ENCODE assay signal across 12 cellular contexts in genomic region chr4:113080050-113080449, GRCh38. TPM values are rescaled to one million over a fixed set of nuclear protein-coding genes. Genes with fewer than 3 reads are reported as not detected.
DNase-seq lines count a peak whose midpoint lies in the region; ATAC-seq, FAIRE-seq and TF ChIP-seq lines count a peak whose summit lies in the region.
"Had no signal": no experiment of that assay in that cellular context is flagged by ENCODE, and none has a peak within 500 bp of the region (broad histone marks: within the 10 kb centered on the region; RNA-seq: fewer than 3 reads in every experiment).

No MANE protein-coding gene starts in this region.

- H3K36me3 Mint-ChIP-seq in CD8-positive, alpha-beta T cell, result no peaks in the 10 kb centered on the region

- POLR2A ChIA-PET in CD8-positive, alpha-beta T cell (lab: Charles Lee), result no interaction called here

- H3K4me1 Mint-ChIP-seq in CD8-positive, alpha-beta T cell (ENCODE audit: low read depth), result no peaks in the 10 kb centered on the region

- H3K4me3 ChIP-seq in CD8-positive, alpha-beta T cell (ENCODE audit: low read depth, low read length), result no peak overlapping the region
- no peak overlapping the region for H3K4me3 ChIP-seq in lower lobe of right lung
- H3K4me3 ChIP-seq: MG63, psoas muscle had no signal

- H3K9me3 Mint-ChIP-seq in CD8-positive, alpha-beta T cell, result no peaks in the 10 kb centered on the region

- no peak for TF ChIP-seq CTCF in CD8-positive, alpha-beta T cell (IDR thresholded peaks at IDR 0.05)
- no peak for TF ChIP-seq CTCF in lower lobe of right lung (IDR thresholded peaks at IDR 0.05)

- no peaks in the 10 kb centered on the region for H3K27me3 ChIP-seq in CD8-positive, alpha-beta T cell (ENCODE audit: insufficient read depth, low read length)
- H3K27me3 ChIP-seq in lower lobe of right lung (ENCODE audit: low read depth), result no peaks in the 10 kb centered on the region
- H3K27me3 ChIP-seq: MG63 had no signal

- CTCF ChIA-PET in CD8-positive, alpha-beta T cell (lab: Charles Lee), result no interaction called here

- intact Hi-C loops in left colon (cut with DNase I, micrococcal nuclease) (no loop called here), lower lobe of right lung (cut with DNase I) (no loop called here)
- intact Hi-C loops in CD8-positive, alpha-beta T cell (cut with DNase I, micrococcal nuclease), result no loop called here

- peak; percentile 64 for ATAC-seq in HG02938 (IDR thresholded peaks at IDR 0.05; ENCODE audit: unreplicated experiment)
- ATAC-seq in left colon, result peak; percentile 50
- ATAC-seq in CD8-positive, alpha-beta T cell, result no peak
- ATAC-seq in lower lobe of right lung, result no peak
- ATAC-seq in HG03135 (IDR thresholded peaks at IDR 0.05; ENCODE audit: unreplicated experiment), result no peak
- ATAC-seq: psoas muscle had no signal

- no peaks in the 10 kb centered on the region for H3K27me3 Mint-ChIP-seq in CD8-positive, alpha-beta T cell (ENCODE audit: low read depth)

- TF ChIP-seq POLR2A in GM12892 (IDR thresholded peaks at IDR 0.05; ENCODE audit: low read depth, low read length), result no peak

- no peaks in the 10 kb centered on the region for H3K36me3 ChIP-seq in CD8-positive, alpha-beta T cell (ENCODE audit: insufficient read depth, low read length)
- H3K36me3 ChIP-seq in lower lobe of right lung, result no peaks in the 10 kb centered on the region
- H3K36me3 ChIP-seq: MG63 had no signal

- DNase-seq in ELR (ENCODE audit: low read depth) (peak; percentile 25), left colon (no peak), GM12892 (ENCODE audit: insufficient read length) (no peak), lower lobe of right lung (no peak)
- no peak for DNase-seq in CD8-positive, alpha-beta T cell
- DNase-seq: activated effector memory CD4-positive, alpha-beta T cell treated with Interleukin-2 at 50 U/mL for 16 hours; kidney; MG63; psoas muscle had no signal

- FAIRE-seq in GM12892 (lab: Jason Lieb, UNC), result no peak
- FAIRE-seq: kidney had no signal

- H3K4me3 Mint-ChIP-seq in CD8-positive, alpha-beta T cell, result no peak overlapping the region

- no peaks in the 10 kb centered on the region for H3K4me1 ChIP-seq in CD8-positive, alpha-beta T cell (ENCODE audit: insufficient read depth, low read length)
- no peaks in the 10 kb centered on the region for H3K4me1 ChIP-seq in lower lobe of right lung
- H3K4me1 ChIP-seq: psoas muscle had no signal

- H3K27ac ChIP-seq in angular gyrus (ENCODE audit: low read depth, low read length) (peak overlapping the region; percentile 78), lower lobe of right lung (no peak overlapping the region)
- H3K27ac ChIP-seq in CD8-positive, alpha-beta T cell (ENCODE audit: low read depth, low read length), result no peak overlapping the region
- H3K27ac ChIP-seq: psoas muscle had no signal

- H3K27ac Mint-ChIP-seq in CD8-positive, alpha-beta T cell, result no peak overlapping the region

- H3K9me3 ChIP-seq in CD8-positive, alpha-beta T cell (ENCODE audit: low read length), result no peaks in the 10 kb centered on the region
- no peaks in the 10 kb centered on the region for H3K9me3 ChIP-seq in lower lobe of right lung
- H3K9me3 ChIP-seq: MG63, psoas muscle had no signal

RNA-seq across cellular contexts. Expression of gene ANK2, which starts 30.6 kb away (rescaled TPM):
- total RNA-seq in left colon, result 10 to 100 TPM in 1 of 2 donors, 1 to 10 TPM in 1; 7.4 to 15.1 TPM
- 7.5 TPM for polyA plus RNA-seq in GM12892 (2012; ENCODE audit: missing spikeins)
- total RNA-seq in CD8-positive, alpha-beta T cell, result not detected
- total RNA-seq in lower lobe of right lung, result 14.0 TPM

Comparison
In these comparisons a context has a peak if more than half of its experiments do, and no peak if none do; other contexts are left out.
1. ATAC-seq: peak in HG02938 (single experiment) and left colon (single experiment); none in CD8-positive, alpha-beta T cell (single experiment), lower lobe of right lung (0 of 2) and HG03135 (single experiment).
2. RNA of gene ANK2, which starts 30.6 kb away (total RNA-seq): 7.4 to 15.1 TPM in left colon and 14.0 TPM in lower lobe of right lung (single experiment); not detected in CD8-positive, alpha-beta T cell; every median in the first group is over 4 times any median in the second.